In genomic region chr11:111939836-111940604, GRCh38 we compare ENCODE assay signal across 9 cellular contexts. TPM values are rescaled to one million over a fixed set of nuclear protein-coding genes. Genes with fewer than 3 reads are reported as not detected.
DNase-seq lines count a peak whose midpoint lies in the region; ATAC-seq and TF ChIP-seq lines count a peak whose summit lies in the region.
"Had no signal": no experiment of that assay in that cellular context is flagged by ENCODE, and none has a peak within 500 bp of the region (broad histone marks: within the 10 kb centered on the region; RNA-seq: fewer than 3 reads in every experiment).

No MANE protein-coding gene starts in this region.

- H3K27ac ChIP-seq in cingulate gyrus (ENCODE audit: low read depth, low read length), result peak overlapping the region; percentile 87

- H3K36me3 Mint-ChIP-seq in osteocyte (ENCODE audit: unreplicated experiment), result no peaks in the 10 kb centered on the region

- peak; percentile 53 for DNase-seq in DMS 273 treated with DMSO at 0.1 percent for 48 hours (lab: John Stamatoyannopoulos, UW)
- peak; percentile 91 for DNase-seq in NCI-H446 (lab: John Stamatoyannopoulos, UW)
- DNase-seq in osteocyte (ENCODE audit: extremely low spot score, unreplicated experiment), result peak; percentile 23
- no peak for DNase-seq in NCI-H2107 (lab: John Stamatoyannopoulos, UW)
- DNase-seq: activated CD4-positive, alpha-beta T cell treated with anti-CD3 and anti-CD28 coated beads for 48 hours had no signal

- no peak for TF ChIP-seq CTCF in osteocyte (IDR thresholded peaks at IDR 0.05)

- no peak overlapping the region for H3K27ac Mint-ChIP-seq in osteocyte (ENCODE audit: unreplicated experiment)

- ATAC-seq in HG03457 (IDR thresholded peaks at IDR 0.05; ENCODE audit: unreplicated experiment) (no peak), HG03565 (IDR thresholded peaks at IDR 0.05; ENCODE audit: unreplicated experiment) (no peak), GM18505 (IDR thresholded peaks at IDR 0.05; ENCODE audit: unreplicated experiment) (no peak)

- TF ChIP-seq POLR2A in GM18505 (IDR thresholded peaks at IDR 0.05; ENCODE audit: borderline replicate concordance, extremely low read depth, insufficient read depth, insufficient read length), result no peak

- H3K27me3 Mint-ChIP-seq in osteocyte (ENCODE audit: unreplicated experiment), result no peaks in the 10 kb centered on the region

- no peaks in the 10 kb centered on the region for H3K9me3 Mint-ChIP-seq in osteocyte (ENCODE audit: unreplicated experiment)

- H3K4me1 Mint-ChIP-seq in osteocyte (ENCODE audit: unreplicated experiment), result peaks cover 50% of the 10 kb centered on the region

- H3K4me3 Mint-ChIP-seq in osteocyte (ENCODE audit: unreplicated experiment), result no peak overlapping the region

RNA-seq across cellular contexts. Expression of gene DIXDC1, which starts 2.9 kb away (rescaled TPM):
- 9.7 and 10.6 TPM in 2 replicates for total RNA-seq in osteocyte

RNA-seq across cellular contexts. Expression of gene C11orf52, which starts 21.3 kb away (rescaled TPM):
- total RNA-seq in osteocyte, result 0.42 and 0.62 TPM in 2 replicates

RNA-seq across cellular contexts. Expression of gene HSPB2, which starts 27.5 kb away (rescaled TPM):
- 0.34 TPM in 1 of 2 replicates, not detected in the other for total RNA-seq in osteocyte

RNA-seq across cellular contexts. Expression of gene CRYAB, which starts 28.4 kb away (rescaled TPM):
- total RNA-seq in osteocyte, result 35.5 and 42.3 TPM in 2 replicates
